In the genomic region with DNA sequence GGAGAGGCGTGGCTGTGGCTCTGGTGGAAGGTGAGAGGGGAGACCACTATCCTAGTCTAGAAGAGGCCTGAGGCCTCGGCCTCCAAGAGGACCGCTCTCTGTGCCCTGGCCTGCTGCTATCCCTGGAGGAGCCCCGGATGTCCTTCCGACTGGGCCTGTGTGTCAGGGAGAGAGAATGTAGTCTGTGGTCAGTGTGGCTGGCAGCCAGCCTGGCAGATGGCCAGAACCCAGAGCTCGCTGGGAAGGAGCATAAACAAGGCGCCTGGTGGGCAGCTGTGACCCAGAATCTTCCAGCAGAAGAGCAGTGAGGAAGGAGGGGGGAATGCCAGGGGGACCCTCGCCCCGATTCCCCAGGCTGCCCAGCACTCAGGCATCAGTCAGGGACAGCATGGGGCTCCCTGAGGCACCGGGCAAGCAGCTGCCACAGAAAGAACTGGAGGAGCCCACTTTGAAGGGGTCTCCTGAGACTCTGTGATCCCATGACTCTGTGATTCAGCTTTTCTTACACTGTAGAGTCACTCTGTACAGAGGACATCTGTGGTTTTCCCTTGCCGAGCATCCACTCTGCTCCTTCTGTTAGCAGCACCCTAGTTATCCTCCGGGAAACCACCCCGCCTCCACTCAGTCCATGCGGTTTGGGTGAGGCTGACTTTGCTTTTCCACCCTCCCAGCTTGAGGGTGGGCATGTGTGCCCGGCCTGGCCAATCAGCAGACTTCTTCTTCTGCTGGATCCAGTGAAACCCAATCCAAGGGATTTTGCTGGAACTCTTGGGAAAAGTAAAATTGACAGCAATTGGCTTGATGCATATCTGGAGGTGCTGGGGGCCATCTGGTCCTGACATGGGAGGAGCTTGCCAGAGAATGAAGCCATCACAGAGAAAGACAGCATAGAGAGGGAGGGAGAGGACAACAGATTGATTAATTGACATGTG, we compare ENCODE assay signal across 8 cellular contexts. TPM values are rescaled to one million over a fixed set of nuclear protein-coding genes. Genes with fewer than 3 reads are reported as not detected.
DNase-seq lines count a peak whose midpoint lies in the region; ATAC-seq, FAIRE-seq and TF ChIP-seq lines count a peak whose summit lies in the region.

No MANE protein-coding gene starts in this region.

- dilution Hi-C loops in endothelial cell of umbilical vein (cut with MboI; ENCODE audit: extremely low pct_ligation_motif_present, low sequenced_read_pairs) = no loop called here

- H3K9ac ChIP-seq in endothelial cell of umbilical vein (replicated peaks; ENCODE audit: extremely low read depth, insufficient read depth, low read length) = peak overlapping the region; percentile 63

- H3K9me3 ChIP-seq in endothelial cell of umbilical vein (replicated peaks; ENCODE audit: control insufficient read depth, insufficient read depth, low read length) (no peaks in the 10 kb centered on the region), lung (ENCODE audit: control insufficient read depth in 2 of 2, insufficient read depth in 1 of 2, low read length in 1 of 2) (no peaks in the 10 kb centered on the region)

- no peaks in the 10 kb centered on the region for H4K20me1 ChIP-seq in endothelial cell of umbilical vein (replicated peaks; ENCODE audit: control insufficient read depth, extremely low read depth, insufficient read depth, low read length)

- H3K9me1 ChIP-seq in endothelial cell of umbilical vein (replicated peaks; ENCODE audit: control insufficient read depth, extremely low read depth, insufficient read depth, low read length) = no peaks in the 10 kb centered on the region

- peak; percentile 89 for ATAC-seq in lung (ENCODE audit: insufficient read depth, low FRiP score)
- no peak for ATAC-seq in HG02970 (IDR thresholded peaks at IDR 0.05; ENCODE audit: low FRiP score, unreplicated experiment)
- ATAC-seq in HG03175 (IDR thresholded peaks at IDR 0.05; ENCODE audit: unreplicated experiment) = no peak

- peak overlapping the region; percentile 58 for H2AFZ ChIP-seq in endothelial cell of umbilical vein (ENCODE audit: low read depth, low read length)

- POLR2A ChIA-PET in endothelial cell of umbilical vein (lab: Charles Lee) = interaction anchor here (0.7 kb wide), 1 partner anchor 117 kb away, joined by 3 read pairs; no protein-coding TSS in a partner anchor

- TF ChIP-seq POLR2A in endothelial cell of umbilical vein (IDR thresholded peaks at IDR 0.05; ENCODE audit: low read depth, low read length) = peak; percentile 73

- H3K36me3 ChIP-seq in endothelial cell of umbilical vein (ENCODE audit: control insufficient read depth in 2 of 2, extremely low read depth in 1 of 2, insufficient read depth in 2 of 2, low read length in 2 of 2) (no peaks in the 10 kb centered on the region), lung (ENCODE audit: control insufficient read depth in 2 of 2, insufficient read depth in 2 of 2, low read length in 2 of 2) (no peaks in the 10 kb centered on the region)

- CTCF ChIA-PET in endothelial cell of umbilical vein (lab: Charles Lee) = interaction anchor here (0.7 to 2.3 kb wide), 10 partner anchors 10 to 180 kb away, joined by 3 to 7 read pairs (median 4); partner anchors contain the start of gene PWWP2A

- H3K4me3 ChIP-seq in endothelial cell of umbilical vein (replicated peaks in 1 of 3; ENCODE audit: insufficient read depth in 1 of 3, low read depth in 1 of 3, low read length in 3 of 3) (no peak overlapping the region), lung (no peak overlapping the region)

- no peak for TF ChIP-seq CTCF in endothelial cell of umbilical vein (IDR thresholded peaks at IDR 0.05; ENCODE audit: extremely low read depth in 1 of 2, insufficient read depth in 1 of 2, low read depth in 1 of 2, low read length in 2 of 2)
- TF ChIP-seq CTCF in lung (IDR thresholded peaks at IDR 0.05; ENCODE audit: control extremely low read depth, extremely low read depth) = no peak

- H3K4me2 ChIP-seq in endothelial cell of umbilical vein (ENCODE audit: insufficient read depth, low read length) = peak overlapping the region; percentile 31

- intact Hi-C loops in endothelial cell of umbilical vein (cut with micrococcal nuclease) = loop anchor here (1.0 to 10.0 kb wide), 5 partner anchors 23 to 1771 kb away; partner anchors contain the start of gene PWWP2A

- H3K27me3 ChIP-seq in endothelial cell of umbilical vein (ENCODE audit: control insufficient read depth in 2 of 2, insufficient read depth in 2 of 2, low read length in 2 of 2) (no peaks in the 10 kb centered on the region), lung (ENCODE audit: control insufficient read depth, insufficient read depth) (no peaks in the 10 kb centered on the region)

- H3K79me2 ChIP-seq in endothelial cell of umbilical vein (ENCODE audit: control insufficient read depth, insufficient read depth, low read length) = no peaks in the 10 kb centered on the region

- 15 to 28% methylated on average over 15 of the region's 15 CpGs for WGBS in lung, 2 donors

- peak; percentile 7 for DNase-seq in stimulated activated CD4-positive, alpha-beta T cell treated with anti-CD3 and anti-CD28 coated beads, Interleukin-15, amount 100 ng/mL, for 24 hours
- DNase-seq in stimulated activated CD4-positive, alpha-beta T cell treated with anti-CD3 and anti-CD28 coated beads, Interleukin-12 subunit alpha, Interleukin-12 subunit beta, amount 100 ng/mL, for 4 hours = no peak
- DNase-seq in RPMI8226 (peak; percentile 85), endothelial cell of umbilical vein (ENCODE audit: low read depth, low spot score) (peak; percentile 86), lung (ENCODE audit: low spot score) (peak; percentile 87), substantia nigra (lab: John Stamatoyannopoulos, UW) (peak; percentile 35 to 96 (median 82))

- H3K27ac ChIP-seq in endothelial cell of umbilical vein (ENCODE audit: insufficient read depth, low read depth, low read length) (peak overlapping the region; percentile 89), lung (ENCODE audit: low read depth in 1 of 2, low read length in 1 of 2) (peak overlapping the region; percentile 57 to 80), substantia nigra (ENCODE audit: low read depth, low read length, poor library complexity, severe bottlenecking) (peak overlapping the region; percentile 98)

- peak; percentile 97 for FAIRE-seq in endothelial cell of umbilical vein (lab: Jason Lieb, UNC)

- TSS peak; percentile 41 for BruUV-seq in endothelial cell of umbilical vein (replicated peaks; lab: Mats Ljungman, UMichigan)

- peaks cover 44% of the 10 kb centered on the region for H3K4me1 ChIP-seq in endothelial cell of umbilical vein (ENCODE audit: control insufficient read depth, extremely low read depth, insufficient read depth, low read length)
- H3K4me1 ChIP-seq in lung (ENCODE audit: control insufficient read depth in 2 of 2, insufficient read depth in 2 of 2, low read length in 2 of 2) = peaks cover 0 to 11% of the 10 kb centered on the region in 2 donors

TF ChIP-seq in endothelial cell of umbilical vein, 7 proteins besides CTCF, POLR2A, EP300 and RAD21:
- TF ChIP-seq POLR2AphosphoS5 (IDR thresholded peaks at IDR 0.05; ENCODE audit: insufficient read depth, low read depth, low read length) = peak; percentile 93
- TF ChIP-seq EZH2 (IDR thresholded peaks at IDR 0.05; ENCODE audit: borderline replicate concordance, low read depth, low read length, severe bottlenecking) = no peak
- no peak for TF ChIP-seq MAX (IDR thresholded peaks at IDR 0.05; ENCODE audit: insufficient read depth, insufficient read length)
- peak; percentile 12 for TF ChIP-seq JUN (IDR thresholded peaks at IDR 0.05; ENCODE audit: borderline replicate concordance, insufficient read depth, insufficient read length, low read depth)
- peak; percentile 53 for TF ChIP-seq FOS (IDR thresholded peaks at IDR 0.05; ENCODE audit: borderline replicate concordance, insufficient read depth, low read length)
- TF ChIP-seq MYC (IDR thresholded peaks at IDR 0.05; ENCODE audit: low read depth, low read length) = peak; percentile 90
- peak; percentile 68 for TF ChIP-seq GATA2 (IDR thresholded peaks at IDR 0.05; ENCODE audit: insufficient read depth, insufficient read length, low read depth, low read length)

RNA-seq across cellular contexts. Expression of gene PWWP2A, which starts 46.2 kb away (rescaled TPM):
- 17.3 and 19.3 TPM in 2 replicates for total RNA-seq in endothelial cell of umbilical vein
- 4.6 and 4.8 TPM in 2 replicates for polyA plus RNA-seq in endothelial cell of umbilical vein
- polyA plus RNA-seq in endothelial cell of umbilical vein (2011; cell fraction: cytosol; rRNA removed) = 6.8 and 7.5 TPM in 2 replicates
- polyA plus RNA-seq in endothelial cell of umbilical vein (2011; cell fraction: nucleus; rRNA removed) = 13.2 and 13.6 TPM in 2 replicates
- polyA plus RNA-seq in endothelial cell of umbilical vein (2012) = 10.0 and 13.3 TPM in 2 replicates
- polyA minus RNA-seq in endothelial cell of umbilical vein = 11.3 and 14.6 TPM in 2 replicates
- polyA minus RNA-seq in endothelial cell of umbilical vein (2011; cell fraction: cytosol; rRNA and poly(A)+ RNA removed) = 6.3 TPM
- polyA minus RNA-seq in endothelial cell of umbilical vein (2011; cell fraction: nucleus; rRNA and poly(A)+ RNA removed) = 7.2 and 13.2 TPM in 2 replicates
- 10 to 100 TPM; 23.0 to 49.0 TPM for total RNA-seq in lung
- polyA plus RNA-seq in lung = 10 to 100 TPM in 1 of 2 donors, 1 to 10 TPM in 1; 7.9 to 10.0 TPM
